ENCODE assay signal across 1 cellular context in the genomic region with DNA sequence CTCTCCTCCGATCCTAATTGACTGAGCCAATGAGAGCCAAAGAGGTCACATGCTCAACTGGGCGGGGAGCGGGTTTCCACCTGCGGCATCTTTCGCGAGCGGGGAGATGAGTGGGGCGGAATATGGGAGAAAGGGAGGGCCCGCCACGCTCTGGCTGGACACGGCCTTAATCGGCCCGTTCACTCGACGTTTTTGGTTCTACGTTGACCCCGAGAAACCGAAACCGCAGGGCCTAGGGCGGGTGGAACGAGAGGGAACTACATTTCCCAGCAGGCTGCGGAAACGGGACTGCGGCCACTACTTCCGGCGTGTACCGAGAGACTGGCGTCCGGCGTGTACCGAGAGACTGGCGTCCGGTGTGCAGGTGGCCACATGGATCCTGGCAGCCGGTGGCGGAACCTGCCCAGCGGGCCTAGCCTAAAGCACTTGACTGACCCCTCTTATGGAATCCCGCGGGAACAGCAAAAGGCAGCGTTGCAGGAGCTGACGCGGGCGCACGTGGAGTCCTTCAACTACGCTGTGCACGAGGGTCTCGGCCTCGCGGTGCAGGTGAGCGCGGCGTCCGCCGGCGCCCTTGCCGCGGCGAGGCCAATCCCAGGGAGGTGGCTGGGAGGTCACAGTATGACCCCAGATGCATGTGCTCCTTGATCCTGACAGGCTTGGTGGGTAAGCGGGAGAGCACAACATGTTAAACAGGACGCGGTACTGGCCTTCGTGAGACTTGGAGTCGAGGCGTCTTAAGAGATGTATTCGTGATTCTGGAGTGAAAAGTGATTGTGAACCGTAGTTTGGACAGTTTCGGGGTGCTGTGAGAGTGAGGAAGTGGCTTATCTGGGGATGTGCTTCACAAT.
TF ChIP-seq lines count a peak whose summit lies in the region.

TSS of gene POLR1B (plus strand) at position 343 of the 851 bp plus-strand sequence. CDS start at position 373, 30 bp downstream.

TF ChIP-seq in GM12878, 131 proteins besides CTCF, POLR2A, EP300 and RAD21 (continued from another document and continues in another):
- TF ChIP-seq, protein P1, sequence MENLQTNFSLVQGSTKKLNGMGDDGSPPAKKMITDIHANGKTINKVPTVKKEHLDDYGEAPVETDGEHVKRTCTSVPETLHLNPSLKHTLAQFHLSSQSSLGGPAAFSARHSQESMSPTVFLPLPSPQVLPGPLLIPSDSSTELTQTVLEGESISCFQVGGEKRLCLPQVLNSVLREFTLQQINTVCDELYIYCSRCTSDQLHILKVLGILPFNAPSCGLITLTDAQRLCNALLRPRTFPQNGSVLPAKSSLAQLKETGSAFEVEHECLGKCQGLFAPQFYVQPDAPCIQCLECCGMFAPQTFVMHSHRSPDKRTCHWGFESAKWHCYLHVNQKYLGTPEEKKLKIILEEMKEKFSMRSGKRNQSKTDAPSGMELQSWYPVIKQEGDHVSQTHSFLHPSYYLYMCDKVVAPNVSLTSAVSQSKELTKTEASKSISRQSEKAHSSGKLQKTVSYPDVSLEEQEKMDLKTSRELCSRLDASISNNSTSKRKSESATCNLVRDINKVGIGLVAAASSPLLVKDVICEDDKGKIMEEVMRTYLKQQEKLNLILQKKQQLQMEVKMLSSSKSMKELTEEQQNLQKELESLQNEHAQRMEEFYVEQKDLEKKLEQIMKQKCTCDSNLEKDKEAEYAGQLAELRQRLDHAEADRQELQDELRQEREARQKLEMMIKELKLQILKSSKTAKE (IDR thresholded peaks at IDR 0.05; ENCODE audit: low read depth, poor library complexity, severe bottlenecking): no peak
- TF ChIP-seq, protein P2, sequence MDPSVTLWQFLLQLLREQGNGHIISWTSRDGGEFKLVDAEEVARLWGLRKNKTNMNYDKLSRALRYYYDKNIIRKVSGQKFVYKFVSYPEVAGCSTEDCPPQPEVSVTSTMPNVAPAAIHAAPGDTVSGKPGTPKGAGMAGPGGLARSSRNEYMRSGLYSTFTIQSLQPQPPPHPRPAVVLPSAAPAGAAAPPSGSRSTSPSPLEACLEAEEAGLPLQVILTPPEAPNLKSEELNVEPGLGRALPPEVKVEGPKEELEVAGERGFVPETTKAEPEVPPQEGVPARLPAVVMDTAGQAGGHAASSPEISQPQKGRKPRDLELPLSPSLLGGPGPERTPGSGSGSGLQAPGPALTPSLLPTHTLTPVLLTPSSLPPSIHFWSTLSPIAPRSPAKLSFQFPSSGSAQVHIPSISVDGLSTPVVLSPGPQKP (IDR thresholded peaks at IDR 0.05; ENCODE audit: low read depth, low read length): peak; percentile 82
- TF ChIP-seq TAF1 (IDR thresholded peaks at IDR 0.05; ENCODE audit: borderline replicate concordance, low read depth, low read length): peak; percentile 66; the same call in 1 of the 2 replicates
- no peak for TF ChIP-seq BMI1 (IDR thresholded peaks at IDR 0.05; ENCODE audit: borderline replicate concordance)
- peak; percentile 16 for TF ChIP-seq SP1 (IDR thresholded peaks at IDR 0.05; ENCODE audit: low read depth, low read length)
- TF ChIP-seq RELA (IDR thresholded peaks at IDR 0.05; ENCODE audit: borderline replicate concordance, partially characterized antibody): peak; percentile 63
- TF ChIP-seq CREM (IDR thresholded peaks at IDR 0.05; ENCODE audit: low read depth): peak; percentile 89
- TF ChIP-seq, protein P3, sequence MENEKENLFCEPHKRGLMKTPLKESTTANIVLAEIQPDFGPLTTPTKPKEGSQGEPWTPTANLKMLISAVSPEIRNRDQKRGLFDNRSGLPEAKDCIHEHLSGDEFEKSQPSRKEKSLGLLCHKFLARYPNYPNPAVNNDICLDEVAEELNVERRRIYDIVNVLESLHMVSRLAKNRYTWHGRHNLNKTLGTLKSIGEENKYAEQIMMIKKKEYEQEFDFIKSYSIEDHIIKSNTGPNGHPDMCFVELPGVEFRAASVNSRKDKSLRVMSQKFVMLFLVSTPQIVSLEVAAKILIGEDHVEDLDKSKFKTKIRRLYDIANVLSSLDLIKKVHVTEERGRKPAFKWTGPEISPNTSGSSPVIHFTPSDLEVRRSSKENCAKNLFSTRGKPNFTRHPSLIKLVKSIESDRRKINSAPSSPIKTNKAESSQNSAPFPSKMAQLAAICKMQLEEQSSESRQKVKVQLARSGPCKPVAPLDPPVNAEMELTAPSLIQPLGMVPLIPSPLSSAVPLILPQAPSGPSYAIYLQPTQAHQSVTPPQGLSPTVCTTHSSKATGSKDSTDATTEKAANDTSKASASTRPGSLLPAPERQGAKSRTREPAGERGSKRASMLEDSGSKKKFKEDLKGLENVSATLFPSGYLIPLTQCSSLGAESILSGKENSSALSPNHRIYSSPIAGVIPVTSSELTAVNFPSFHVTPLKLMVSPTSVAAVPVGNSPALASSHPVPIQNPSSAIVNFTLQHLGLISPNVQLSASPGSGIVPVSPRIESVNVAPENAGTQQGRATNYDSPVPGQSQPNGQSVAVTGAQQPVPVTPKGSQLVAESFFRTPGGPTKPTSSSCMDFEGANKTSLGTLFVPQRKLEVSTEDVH (IDR thresholded peaks at IDR 0.05; ENCODE audit: low read depth, partially characterized antibody): peak; percentile 55
- peak; percentile 99 for TF ChIP-seq MXI1 (IDR thresholded peaks at IDR 0.05; ENCODE audit: low read depth, low read length)
- no peak for TF ChIP-seq ZNF217 (IDR thresholded peaks at IDR 0.05)
- no peak; the same call in 1 of the 2 replicates for TF ChIP-seq ZNF687 (IDR thresholded peaks at IDR 0.05)
- TF ChIP-seq SPI1 (IDR thresholded peaks at IDR 0.05; ENCODE audit: borderline replicate concordance, insufficient read depth, low read depth, low read length): peak; percentile 36; the same call in 1 of the 2 replicates
- TF ChIP-seq NKRF (conservative IDR thresholded peaks at IDR 0.05): peak; percentile 97
- TF ChIP-seq, protein P4, sequence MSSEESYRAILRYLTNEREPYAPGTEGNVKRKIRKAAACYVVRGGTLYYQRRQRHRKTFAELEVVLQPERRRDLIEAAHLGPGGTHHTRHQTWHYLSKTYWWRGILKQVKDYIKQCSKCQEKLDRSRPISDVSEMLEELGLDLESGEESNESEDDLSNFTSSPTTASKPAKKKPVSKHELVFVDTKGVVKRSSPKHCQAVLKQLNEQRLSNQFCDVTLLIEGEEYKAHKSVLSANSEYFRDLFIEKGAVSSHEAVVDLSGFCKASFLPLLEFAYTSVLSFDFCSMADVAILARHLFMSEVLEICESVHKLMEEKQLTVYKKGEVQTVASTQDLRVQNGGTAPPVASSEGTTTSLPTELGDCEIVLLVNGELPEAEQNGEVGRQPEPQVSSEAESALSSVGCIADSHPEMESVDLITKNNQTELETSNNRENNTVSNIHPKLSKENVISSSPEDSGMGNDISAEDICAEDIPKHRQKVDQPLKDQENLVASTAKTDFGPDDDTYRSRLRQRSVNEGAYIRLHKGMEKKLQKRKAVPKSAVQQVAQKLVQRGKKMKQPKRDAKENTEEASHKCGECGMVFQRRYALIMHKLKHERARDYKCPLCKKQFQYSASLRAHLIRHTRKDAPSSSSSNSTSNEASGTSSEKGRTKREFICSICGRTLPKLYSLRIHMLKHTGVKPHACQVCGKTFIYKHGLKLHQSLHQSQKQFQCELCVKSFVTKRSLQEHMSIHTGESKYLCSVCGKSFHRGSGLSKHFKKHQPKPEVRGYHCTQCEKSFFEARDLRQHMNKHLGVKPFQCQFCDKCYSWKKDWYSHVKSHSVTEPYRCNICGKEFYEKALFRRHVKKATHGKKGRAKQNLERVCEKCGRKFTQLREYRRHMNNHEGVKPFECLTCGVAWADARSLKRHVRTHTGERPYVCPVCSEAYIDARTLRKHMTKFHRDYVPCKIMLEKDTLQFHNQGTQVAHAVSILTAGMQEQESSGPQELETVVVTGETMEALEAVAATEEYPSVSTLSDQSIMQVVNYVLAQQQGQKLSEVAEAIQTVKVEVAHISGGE (CRISPR knock-in tag; IDR thresholded peaks at IDR 0.05): peak; percentile 81
- peak; percentile 52; the same call in 1 of the 2 replicates for TF ChIP-seq TCF12 (IDR thresholded peaks at IDR 0.05; ENCODE audit: low read depth, low read length)
- TF ChIP-seq, protein P5, sequence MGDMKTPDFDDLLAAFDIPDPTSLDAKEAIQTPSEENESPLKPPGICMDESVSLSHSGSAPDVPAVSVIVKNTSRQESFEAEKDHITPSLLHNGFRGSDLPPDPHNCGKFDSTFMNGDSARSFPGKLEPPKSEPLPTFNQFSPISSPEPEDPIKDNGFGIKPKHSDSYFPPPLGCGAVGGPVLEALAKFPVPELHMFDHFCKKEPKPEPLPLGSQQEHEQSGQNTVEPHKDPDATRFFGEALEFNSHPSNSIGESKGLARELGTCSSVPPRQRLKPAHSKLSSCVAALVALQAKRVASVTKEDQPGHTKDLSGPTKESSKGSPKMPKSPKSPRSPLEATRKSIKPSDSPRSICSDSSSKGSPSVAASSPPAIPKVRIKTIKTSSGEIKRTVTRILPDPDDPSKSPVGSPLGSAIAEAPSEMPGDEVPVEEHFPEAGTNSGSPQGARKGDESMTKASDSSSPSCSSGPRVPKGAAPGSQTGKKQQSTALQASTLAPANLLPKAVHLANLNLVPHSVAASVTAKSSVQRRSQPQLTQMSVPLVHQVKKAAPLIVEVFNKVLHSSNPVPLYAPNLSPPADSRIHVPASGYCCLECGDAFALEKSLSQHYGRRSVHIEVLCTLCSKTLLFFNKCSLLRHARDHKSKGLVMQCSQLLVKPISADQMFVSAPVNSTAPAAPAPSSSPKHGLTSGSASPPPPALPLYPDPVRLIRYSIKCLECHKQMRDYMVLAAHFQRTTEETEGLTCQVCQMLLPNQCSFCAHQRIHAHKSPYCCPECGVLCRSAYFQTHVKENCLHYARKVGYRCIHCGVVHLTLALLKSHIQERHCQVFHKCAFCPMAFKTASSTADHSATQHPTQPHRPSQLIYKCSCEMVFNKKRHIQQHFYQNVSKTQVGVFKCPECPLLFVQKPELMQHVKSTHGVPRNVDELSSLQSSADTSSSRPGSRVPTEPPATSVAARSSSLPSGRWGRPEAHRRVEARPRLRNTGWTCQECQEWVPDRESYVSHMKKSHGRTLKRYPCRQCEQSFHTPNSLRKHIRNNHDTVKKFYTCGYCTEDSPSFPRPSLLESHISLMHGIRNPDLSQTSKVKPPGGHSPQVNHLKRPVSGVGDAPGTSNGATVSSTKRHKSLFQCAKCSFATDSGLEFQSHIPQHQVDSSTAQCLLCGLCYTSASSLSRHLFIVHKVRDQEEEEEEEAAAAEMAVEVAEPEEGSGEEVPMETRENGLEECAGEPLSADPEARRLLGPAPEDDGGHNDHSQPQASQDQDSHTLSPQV (IDR thresholded peaks at IDR 0.05): no peak
- TF ChIP-seq BACH1 (IDR thresholded peaks at IDR 0.05; ENCODE audit: borderline replicate concordance): peak; percentile 52; the same call in 1 of the 2 replicates
- no peak for TF ChIP-seq NRF1 (conservative IDR thresholded peaks at IDR 0.05; ENCODE audit: low read depth, low read length)
- peak; percentile 54 for TF ChIP-seq RELB (IDR thresholded peaks at IDR 0.05; ENCODE audit: low read depth)
- TF ChIP-seq CREB1 (IDR thresholded peaks at IDR 0.05; ENCODE audit: low read depth): peak; percentile 61
- no peak for TF ChIP-seq RCOR1 (conservative IDR thresholded peaks at IDR 0.05; ENCODE audit: low read depth, low read length)
- TF ChIP-seq EZH2 (IDR thresholded peaks at IDR 0.05; ENCODE audit: borderline replicate concordance, control insufficient read depth, low read depth, low read length): no peak
- peak; percentile 81 for TF ChIP-seq YY1 (IDR thresholded peaks at IDR 0.05; ENCODE audit: low read depth, low read length)
